2 cellular contexts compared by ENCODE assay signal in genomic region chr17:53527473-53527872, GRCh38.
TF ChIP-seq lines count a peak whose summit lies in the region.

No MANE protein-coding gene starts in this region.

TF ChIP-seq in A549, 52 proteins besides CTCF, POLR2A, EP300 and RAD21 (continued from another document):
- TF ChIP-seq ZC3H11A (IDR thresholded peaks at IDR 0.05), result no peak

TF ChIP-seq in HEK293, 187 proteins besides CTCF, POLR2A, EP300 and RAD21:
- TF ChIP-seq, protein P1, sequence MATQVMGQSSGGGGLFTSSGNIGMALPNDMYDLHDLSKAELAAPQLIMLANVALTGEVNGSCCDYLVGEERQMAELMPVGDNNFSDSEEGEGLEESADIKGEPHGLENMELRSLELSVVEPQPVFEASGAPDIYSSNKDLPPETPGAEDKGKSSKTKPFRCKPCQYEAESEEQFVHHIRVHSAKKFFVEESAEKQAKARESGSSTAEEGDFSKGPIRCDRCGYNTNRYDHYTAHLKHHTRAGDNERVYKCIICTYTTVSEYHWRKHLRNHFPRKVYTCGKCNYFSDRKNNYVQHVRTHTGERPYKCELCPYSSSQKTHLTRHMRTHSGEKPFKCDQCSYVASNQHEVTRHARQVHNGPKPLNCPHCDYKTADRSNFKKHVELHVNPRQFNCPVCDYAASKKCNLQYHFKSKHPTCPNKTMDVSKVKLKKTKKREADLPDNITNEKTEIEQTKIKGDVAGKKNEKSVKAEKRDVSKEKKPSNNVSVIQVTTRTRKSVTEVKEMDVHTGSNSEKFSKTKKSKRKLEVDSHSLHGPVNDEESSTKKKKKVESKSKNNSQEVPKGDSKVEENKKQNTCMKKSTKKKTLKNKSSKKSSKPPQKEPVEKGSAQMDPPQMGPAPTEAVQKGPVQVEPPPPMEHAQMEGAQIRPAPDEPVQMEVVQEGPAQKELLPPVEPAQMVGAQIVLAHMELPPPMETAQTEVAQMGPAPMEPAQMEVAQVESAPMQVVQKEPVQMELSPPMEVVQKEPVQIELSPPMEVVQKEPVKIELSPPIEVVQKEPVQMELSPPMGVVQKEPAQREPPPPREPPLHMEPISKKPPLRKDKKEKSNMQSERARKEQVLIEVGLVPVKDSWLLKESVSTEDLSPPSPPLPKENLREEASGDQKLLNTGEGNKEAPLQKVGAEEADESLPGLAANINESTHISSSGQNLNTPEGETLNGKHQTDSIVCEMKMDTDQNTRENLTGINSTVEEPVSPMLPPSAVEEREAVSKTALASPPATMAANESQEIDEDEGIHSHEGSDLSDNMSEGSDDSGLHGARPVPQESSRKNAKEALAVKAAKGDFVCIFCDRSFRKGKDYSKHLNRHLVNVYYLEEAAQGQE (tag by site-specific recombination; IDR thresholded peaks at IDR 0.05), result 0 out of 2 replicates have a peak, but pooled peaks have one; percentile 40
- no peak for TF ChIP-seq ZSCAN16 (tag by site-specific recombination; IDR thresholded peaks at IDR 0.05)
- TF ChIP-seq KLF10 (tag by site-specific recombination; IDR thresholded peaks at IDR 0.05), result no peak
